In genomic region chr3:142888484-142889262, GRCh38 we compare ENCODE assay signal across 8 cellular contexts. TPM values are rescaled to one million over a fixed set of nuclear protein-coding genes. Genes with fewer than 3 reads are reported as not detected.
DNase-seq lines count a peak whose midpoint lies in the region; ATAC-seq and TF ChIP-seq lines count a peak whose summit lies in the region.

Gene PCOLCE2 (minus strand): TSS chr3:142889083. CDS start chr3:142888896, 187 bp downstream.

- H3K4me1 ChIP-seq in lung (ENCODE audit: control insufficient read depth in 2 of 2, insufficient read depth in 2 of 2, low read length in 2 of 2) (peaks cover 0 to 6% of the 10 kb centered on the region in 2 donors), subcutaneous abdominal adipose tissue (ENCODE audit: control insufficient read depth in 5 of 5, insufficient read depth in 5 of 5, low read length in 5 of 5) (peaks cover 0 to 47% (median 29%) of the 10 kb centered on the region in 5 donors)

- no peaks in the 10 kb centered on the region for H3K27me3 ChIP-seq in lung (ENCODE audit: control insufficient read depth, insufficient read depth)
- peaks cover 0 to 3% (median 0%) of the 10 kb centered on the region in 5 donors for H3K27me3 ChIP-seq in subcutaneous abdominal adipose tissue (ENCODE audit: control insufficient read depth in 5 of 5, insufficient read depth in 4 of 5, low read length in 5 of 5)

- H3K9me3 ChIP-seq in lung (ENCODE audit: control insufficient read depth in 2 of 2, insufficient read depth in 1 of 2, low read length in 1 of 2): peaks cover 0 to 2% of the 10 kb centered on the region in 2 donors
- H3K9me3 ChIP-seq in subcutaneous abdominal adipose tissue (ENCODE audit: control insufficient read depth in 5 of 5, low read length in 5 of 5): no peaks in the 10 kb centered on the region

- H3K36me3 ChIP-seq in lung (ENCODE audit: control insufficient read depth in 2 of 2, insufficient read depth in 2 of 2, low read length in 2 of 2) (no peaks in the 10 kb centered on the region), subcutaneous abdominal adipose tissue (ENCODE audit: control insufficient read depth in 5 of 5, insufficient read depth in 5 of 5, low read length in 5 of 5) (peaks cover 0 to 5% (median 0%) of the 10 kb centered on the region in 5 donors)

- DNase-seq in ELF-1 (ENCODE audit: low read depth, low spot score): peak; percentile 81
- DNase-seq in HPDE6-E6E7 (ENCODE audit: extremely low spot score): peak; percentile 43
- peak; percentile 47 for DNase-seq in SKM-1 treated with dmso at 0.1 percent for 144 hours (lab: John Stamatoyannopoulos, UW; ENCODE audit: unreplicated experiment)
- DNase-seq in ecto neural progenitor cell (ENCODE audit: low spot score): peak; percentile 82
- DNase-seq in lung (ENCODE audit: low spot score): no peak
- DNase-seq in DMS153 (lab: John Stamatoyannopoulos, UW): no peak

- 1% methylated on average over 59 to 80 of the region's 80 CpGs for WGBS in lung, 2 donors

- H3K4me3 ChIP-seq in lung: peak within 1 kb of the TSS; percentile 47
- H3K4me3 ChIP-seq in subcutaneous abdominal adipose tissue (ENCODE audit: low read depth in 1 of 5, low read length in 5 of 5): peak within 1 kb of the TSS; percentile 56 to 91 (median 76)

- H3K9ac ChIP-seq in subcutaneous abdominal adipose tissue (ENCODE audit: low read length in 5 of 5): peak within 1 kb of the TSS in 4 of 5 donors; percentile 11 to 94 (median 84)

- H3K27ac ChIP-seq in lung (ENCODE audit: low read depth in 1 of 2, low read length in 1 of 2) (peak within 1 kb of the TSS in 1 of 2 donors; percentile 90), subcutaneous abdominal adipose tissue (ENCODE audit: low read depth, low read length) (peak within 1 kb of the TSS; percentile 97)

- no peak for TF ChIP-seq CTCF in lung (IDR thresholded peaks at IDR 0.05; ENCODE audit: control extremely low read depth, extremely low read depth)

- ATAC-seq in lung (ENCODE audit: insufficient read depth, low FRiP score): peak; percentile 43
- no peak for ATAC-seq in GM21529 (IDR thresholded peaks at IDR 0.05; ENCODE audit: unreplicated experiment)

RNA-seq across cellular contexts. Expression of gene PCOLCE2, which starts in this region (rescaled TPM):
- total RNA-seq in lung: 10 to 100 TPM in 1 of 2 donors, 1 to 10 TPM in 1; 2.8 to 32.2 TPM
- 10 to 100 TPM; 15.5 to 15.7 TPM for polyA plus RNA-seq in lung

Comparison
In these comparisons a context has a peak if more than half of its experiments do, and no peak if none do; other contexts are left out.
1. DNase-seq: peak in ELF-1 (single experiment), HPDE6-E6E7 (single experiment), SKM-1 treated with dmso at 0.1 percent for 144 hours (single experiment) and ecto neural progenitor cell (single experiment); none in lung (single experiment) and DMS153 (single experiment).